In the genomic region with DNA sequence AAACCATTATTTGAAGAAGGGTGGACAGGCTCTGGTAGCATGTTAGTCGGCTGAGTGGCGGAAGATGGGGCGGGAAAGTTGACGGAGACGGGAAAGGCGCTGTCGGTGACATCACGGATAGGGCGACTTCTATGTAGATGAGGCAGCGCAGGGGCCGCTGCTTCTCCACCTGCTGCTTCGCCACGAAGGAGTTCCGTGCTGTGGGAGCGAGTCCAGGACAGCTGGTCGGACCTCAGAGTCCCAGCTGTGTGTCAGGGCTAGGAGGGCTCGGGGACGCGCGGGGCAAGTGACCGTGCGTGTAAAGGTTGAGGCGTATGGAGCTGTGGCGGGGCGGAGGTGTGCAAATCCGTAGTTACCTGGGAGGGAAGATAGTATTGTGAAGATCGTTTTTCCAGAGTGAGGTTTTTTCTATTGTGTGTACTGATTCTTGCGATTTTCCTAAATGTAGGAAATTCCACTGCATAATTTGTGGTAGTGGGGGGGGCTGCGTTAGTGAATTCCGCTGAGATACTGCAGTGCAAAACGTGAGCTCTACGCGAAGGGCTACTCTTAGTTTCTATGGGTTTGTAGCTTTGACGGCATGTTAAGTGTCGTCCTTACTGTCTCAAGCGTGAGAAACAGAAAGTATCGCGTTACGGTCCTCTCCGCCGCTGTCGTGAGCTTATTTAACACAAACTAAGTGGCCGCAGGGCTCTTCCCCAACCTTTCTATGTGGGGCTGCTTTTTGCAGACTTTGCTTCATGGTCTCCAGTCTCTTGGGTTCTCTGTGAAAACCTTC, we compare ENCODE assay signal across 1 cellular context.
TF ChIP-seq lines count a peak whose summit lies in the region.

No MANE protein-coding gene starts in this region.

TF ChIP-seq in HEK293, 187 proteins besides CTCF, POLR2A, EP300 and RAD21 (continued from another document and continues in another):
- TF ChIP-seq AEBP2 (tag by site-specific recombination; IDR thresholded peaks at IDR 0.05; ENCODE audit: borderline replicate concordance) (no peak), REPIN1 (tag by site-specific recombination; IDR thresholded peaks at IDR 0.05; ENCODE audit: low read depth) (peak; percentile 64; the same call in 1 of the 2 replicates), ZNF561 (tag by site-specific recombination; IDR thresholded peaks at IDR 0.05; ENCODE audit: borderline replicate concordance) (peak; percentile 71), ZNF830 (tag by site-specific recombination; IDR thresholded peaks at IDR 0.05; ENCODE audit: low read depth) (no peak), ZNF426 (tag by site-specific recombination; IDR thresholded peaks at IDR 0.05) (no peak), ZNF146 (tag by site-specific recombination; IDR thresholded peaks at IDR 0.05) (peak; percentile 16; the same call in 1 of the 2 replicates), ZNF202 (tag by site-specific recombination; IDR thresholded peaks at IDR 0.05; ENCODE audit: borderline replicate concordance) (no peak), ZBTB48 (tag by site-specific recombination; IDR thresholded peaks at IDR 0.05) (peak; percentile 74), ZNF530 (tag by site-specific recombination; IDR thresholded peaks at IDR 0.05; ENCODE audit: low read depth) (no peak), INSM2 (tag by site-specific recombination; IDR thresholded peaks at IDR 0.05) (peak; percentile 97), PRDM1 (tag by site-specific recombination; IDR thresholded peaks at IDR 0.05) (peak; percentile 92), HOXC10 (CRISPR knock-in tag; IDR thresholded peaks at IDR 0.05) (no peak), SP7 (tag by site-specific recombination; IDR thresholded peaks at IDR 0.05) (peak; percentile 91), ZNF664 (tag by site-specific recombination; IDR thresholded peaks at IDR 0.05) (peak; percentile 73; the same call in 1 of the 2 replicates), WT1 (tag by site-specific recombination; IDR thresholded peaks at IDR 0.05) (peak; percentile 31; the same call in 1 of the 2 replicates), ZNF76 (tag by site-specific recombination; IDR thresholded peaks at IDR 0.05; ENCODE audit: borderline replicate concordance, low read depth) (peak; percentile 97), OVOL3 (tag by site-specific recombination; IDR thresholded peaks at IDR 0.05) (peak; percentile 67; the same call in 1 of the 2 replicates), ZEB2 (tag by site-specific recombination; IDR thresholded peaks at IDR 0.05) (peak; percentile 100), PATZ1 (tag by site-specific recombination; IDR thresholded peaks at IDR 0.05) (peak; percentile 91), ZFP69B (tag by site-specific recombination; IDR thresholded peaks at IDR 0.05) (no peak), ZNF2 (tag by site-specific recombination; IDR thresholded peaks at IDR 0.05) (peak; percentile 91), KLF17 (tag by site-specific recombination; IDR thresholded peaks at IDR 0.05) (peak; percentile 89), ZNF24 (tag by site-specific recombination; IDR thresholded peaks at IDR 0.05) (0 out of 2 replicates have a peak, but pooled peaks have one; percentile 84), KLF1 (tag by site-specific recombination; IDR thresholded peaks at IDR 0.05) (peak; percentile 71), FEZF1 (tag by site-specific recombination; IDR thresholded peaks at IDR 0.05) (peak; percentile 24; the same call in 1 of the 2 replicates), SP3 (tag by site-specific recombination; IDR thresholded peaks at IDR 0.05) (peak; percentile 64), ZBTB17 (tag by site-specific recombination; IDR thresholded peaks at IDR 0.05) (peak; percentile 92), ZNF623 (tag by site-specific recombination; IDR thresholded peaks at IDR 0.05) (0 out of 2 replicates have a peak, but pooled peaks have one; percentile 41), ZSCAN16 (tag by site-specific recombination; IDR thresholded peaks at IDR 0.05) (peak; percentile 10; the same call in 1 of the 2 replicates), SCRT1 (tag by site-specific recombination; IDR thresholded peaks at IDR 0.05; ENCODE audit: borderline replicate concordance) (peak; percentile 92), KLF7 (tag by site-specific recombination; IDR thresholded peaks at IDR 0.05; ENCODE audit: borderline replicate concordance) (peak; percentile 50; the same call in 1 of the 2 replicates), ZNF10 (tag by site-specific recombination; IDR thresholded peaks at IDR 0.05) (peak; percentile 67), ZNF362 (tag by site-specific recombination; IDR thresholded peaks at IDR 0.05) (peak; percentile 93), ZNF701 (tag by site-specific recombination; IDR thresholded peaks at IDR 0.05) (no peak)
- TF ChIP-seq, protein P1, sequence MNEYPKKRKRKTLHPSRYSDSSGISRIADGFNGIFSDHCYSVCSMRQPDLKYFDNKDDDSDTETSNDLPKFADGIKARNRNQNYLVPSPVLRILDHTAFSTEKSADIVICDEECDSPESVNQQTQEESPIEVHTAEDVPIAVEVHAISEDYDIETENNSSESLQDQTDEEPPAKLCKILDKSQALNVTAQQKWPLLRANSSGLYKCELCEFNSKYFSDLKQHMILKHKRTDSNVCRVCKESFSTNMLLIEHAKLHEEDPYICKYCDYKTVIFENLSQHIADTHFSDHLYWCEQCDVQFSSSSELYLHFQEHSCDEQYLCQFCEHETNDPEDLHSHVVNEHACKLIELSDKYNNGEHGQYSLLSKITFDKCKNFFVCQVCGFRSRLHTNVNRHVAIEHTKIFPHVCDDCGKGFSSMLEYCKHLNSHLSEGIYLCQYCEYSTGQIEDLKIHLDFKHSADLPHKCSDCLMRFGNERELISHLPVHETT (tag by site-specific recombination; IDR thresholded peaks at IDR 0.05), result peak; percentile 66
- TF ChIP-seq, protein P2, sequence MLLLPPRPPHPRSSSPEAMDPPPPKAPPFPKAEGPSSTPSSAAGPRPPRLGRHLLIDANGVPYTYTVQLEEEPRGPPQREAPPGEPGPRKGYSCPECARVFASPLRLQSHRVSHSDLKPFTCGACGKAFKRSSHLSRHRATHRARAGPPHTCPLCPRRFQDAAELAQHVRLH (tag by site-specific recombination; IDR thresholded peaks at IDR 0.05), result peak; percentile 78
- TF ChIP-seq, protein P3, sequence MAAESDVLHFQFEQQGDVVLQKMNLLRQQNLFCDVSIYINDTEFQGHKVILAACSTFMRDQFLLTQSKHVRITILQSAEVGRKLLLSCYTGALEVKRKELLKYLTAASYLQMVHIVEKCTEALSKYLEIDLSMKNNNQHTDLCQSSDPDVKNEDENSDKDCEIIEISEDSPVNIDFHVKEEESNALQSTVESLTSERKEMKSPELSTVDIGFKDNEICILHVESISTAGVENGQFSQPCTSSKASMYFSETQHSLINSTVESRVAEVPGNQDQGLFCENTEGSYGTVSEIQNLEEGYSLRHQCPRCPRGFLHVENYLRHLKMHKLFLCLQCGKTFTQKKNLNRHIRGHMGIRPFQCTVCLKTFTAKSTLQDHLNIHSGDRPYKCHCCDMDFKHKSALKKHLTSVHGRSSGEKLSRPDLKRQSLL (tag by site-specific recombination; IDR thresholded peaks at IDR 0.05), result peak; percentile 67; the same call in 1 of the 2 replicates
- TF ChIP-seq, protein P4, sequence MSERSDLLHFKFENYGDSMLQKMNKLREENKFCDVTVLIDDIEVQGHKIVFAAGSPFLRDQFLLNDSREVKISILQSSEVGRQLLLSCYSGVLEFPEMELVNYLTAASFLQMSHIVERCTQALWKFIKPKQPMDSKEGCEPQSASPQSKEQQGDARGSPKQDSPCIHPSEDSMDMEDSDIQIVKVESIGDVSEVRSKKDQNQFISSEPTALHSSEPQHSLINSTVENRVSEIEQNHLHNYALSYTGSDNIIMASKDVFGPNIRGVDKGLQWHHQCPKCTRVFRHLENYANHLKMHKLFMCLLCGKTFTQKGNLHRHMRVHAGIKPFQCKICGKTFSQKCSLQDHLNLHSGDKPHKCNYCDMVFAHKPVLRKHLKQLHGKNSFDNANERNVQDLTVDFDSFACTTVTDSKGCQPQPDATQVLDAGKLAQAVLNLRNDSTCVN (tag by site-specific recombination; optimal IDR thresholded peaks at IDR 0.05), result peak; percentile 78
- TF ChIP-seq, protein P5, sequence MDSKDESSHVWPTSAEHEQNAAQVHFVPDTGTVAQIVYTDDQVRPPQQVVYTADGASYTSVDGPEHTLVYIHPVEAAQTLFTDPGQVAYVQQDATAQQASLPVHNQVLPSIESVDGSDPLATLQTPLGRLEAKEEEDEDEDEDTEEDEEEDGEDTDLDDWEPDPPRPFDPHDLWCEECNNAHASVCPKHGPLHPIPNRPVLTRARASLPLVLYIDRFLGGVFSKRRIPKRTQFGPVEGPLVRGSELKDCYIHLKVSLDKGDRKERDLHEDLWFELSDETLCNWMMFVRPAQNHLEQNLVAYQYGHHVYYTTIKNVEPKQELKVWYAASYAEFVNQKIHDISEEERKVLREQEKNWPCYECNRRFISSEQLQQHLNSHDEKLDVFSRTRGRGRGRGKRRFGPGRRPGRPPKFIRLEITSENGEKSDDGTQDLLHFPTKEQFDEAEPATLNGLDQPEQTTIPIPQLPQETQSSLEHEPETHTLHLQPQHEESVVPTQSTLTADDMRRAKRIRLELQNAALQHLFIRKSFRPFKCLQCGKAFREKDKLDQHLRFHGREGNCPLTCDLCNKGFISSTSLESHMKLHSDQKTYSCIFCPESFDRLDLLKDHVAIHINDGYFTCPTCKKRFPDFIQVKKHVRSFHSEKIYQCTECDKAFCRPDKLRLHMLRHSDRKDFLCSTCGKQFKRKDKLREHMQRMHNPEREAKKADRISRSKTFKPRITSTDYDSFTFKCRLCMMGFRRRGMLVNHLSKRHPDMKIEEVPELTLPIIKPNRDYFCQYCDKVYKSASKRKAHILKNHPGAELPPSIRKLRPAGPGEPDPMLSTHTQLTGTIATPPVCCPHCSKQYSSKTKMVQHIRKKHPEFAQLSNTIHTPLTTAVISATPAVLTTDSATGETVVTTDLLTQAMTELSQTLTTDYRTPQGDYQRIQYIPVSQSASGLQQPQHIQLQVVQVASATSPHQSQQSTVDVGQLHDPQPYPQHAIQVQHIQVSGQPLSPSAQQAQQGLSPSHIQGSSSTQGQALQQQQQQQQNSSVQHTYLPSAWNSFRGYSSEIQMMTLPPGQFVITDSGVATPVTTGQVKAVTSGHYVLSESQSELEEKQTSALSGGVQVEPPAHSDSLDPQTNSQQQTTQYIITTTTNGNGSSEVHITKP (tag by site-specific recombination; IDR thresholded peaks at IDR 0.05), result peak; percentile 91
- TF ChIP-seq, protein P6, sequence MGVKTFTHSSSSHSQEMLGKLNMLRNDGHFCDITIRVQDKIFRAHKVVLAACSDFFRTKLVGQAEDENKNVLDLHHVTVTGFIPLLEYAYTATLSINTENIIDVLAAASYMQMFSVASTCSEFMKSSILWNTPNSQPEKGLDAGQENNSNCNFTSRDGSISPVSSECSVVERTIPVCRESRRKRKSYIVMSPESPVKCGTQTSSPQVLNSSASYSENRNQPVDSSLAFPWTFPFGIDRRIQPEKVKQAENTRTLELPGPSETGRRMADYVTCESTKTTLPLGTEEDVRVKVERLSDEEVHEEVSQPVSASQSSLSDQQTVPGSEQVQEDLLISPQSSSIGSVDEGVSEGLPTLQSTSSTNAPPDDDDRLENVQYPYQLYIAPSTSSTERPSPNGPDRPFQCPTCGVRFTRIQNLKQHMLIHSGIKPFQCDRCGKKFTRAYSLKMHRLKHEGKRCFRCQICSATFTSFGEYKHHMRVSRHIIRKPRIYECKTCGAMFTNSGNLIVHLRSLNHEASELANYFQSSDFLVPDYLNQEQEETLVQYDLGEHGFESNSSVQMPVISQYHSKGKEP (tag by site-specific recombination; IDR thresholded peaks at IDR 0.05), result peak; percentile 71; the same call in 1 of the 2 replicates
